In genomic region chr2:109242654-109243331, GRCh38 we compare ENCODE assay signal across 9 cellular contexts.
DNase-seq lines count a peak whose midpoint lies in the region; ATAC-seq, FAIRE-seq and TF ChIP-seq lines count a peak whose summit lies in the region.
"Had no signal": no experiment of that assay in that cellular context is flagged by ENCODE, and none has a peak within 500 bp of the region (broad histone marks: within the 10 kb centered on the region; RNA-seq: fewer than 3 reads in every experiment).

No MANE protein-coding gene starts in this region.

- no peaks in the 10 kb centered on the region for H3K36me3 ChIP-seq in smooth muscle cell (ENCODE audit: low read depth)
- H3K36me3 ChIP-seq: cardiac muscle cell had no signal

- H3K4me2 ChIP-seq in smooth muscle cell = peak overlapping the region; percentile 61

- H3K27ac ChIP-seq in right cardiac atrium (ENCODE audit: low read length) (peak overlapping the region; percentile 98), smooth muscle cell (ENCODE audit: low read depth) (peak overlapping the region; percentile 76)
- H3K27ac ChIP-seq: cardiac muscle cell had no signal

- no peak overlapping the region for H3K4me3 ChIP-seq in astrocyte of the cerebellum (ENCODE audit: low read depth, low read length)
- H3K4me3 ChIP-seq in right cardiac atrium (ENCODE audit: low read length) = no peak overlapping the region
- no peak overlapping the region for H3K4me3 ChIP-seq in smooth muscle cell
- H3K4me3 ChIP-seq: cardiac muscle cell had no signal

- 26% methylated on average over 12 of the region's 12 CpGs for WGBS in right cardiac atrium
- WGBS in smooth muscle cell (ENCODE audit: low lambda C conversion rate) = 62% methylated on average over 12 of the region's 12 CpGs

- no peak overlapping the region for H2AFZ ChIP-seq in smooth muscle cell (ENCODE audit: low read depth)

- peaks cover 36% of the 10 kb centered on the region for H4K20me1 ChIP-seq in smooth muscle cell (ENCODE audit: low read depth)

- FAIRE-seq in H54 (lab: Jason Lieb, UNC) = no peak

- peak; percentile 66 to 81 for ATAC-seq in right cardiac atrium
- ATAC-seq in GM18873 (IDR thresholded peaks at IDR 0.05; ENCODE audit: low FRiP score, unreplicated experiment) = no peak
- no peak for ATAC-seq in GM18511 (IDR thresholded peaks at IDR 0.05; ENCODE audit: unreplicated experiment)

- H3K79me2 ChIP-seq in smooth muscle cell (ENCODE audit: low read depth) = peaks cover 29% of the 10 kb centered on the region

- H3K9me3 ChIP-seq in right cardiac atrium (ENCODE audit: control insufficient read depth, low read length) (no peaks in the 10 kb centered on the region), smooth muscle cell (replicated peaks; ENCODE audit: low read depth) (no peaks in the 10 kb centered on the region)

- H3K27me3 ChIP-seq in right cardiac atrium (ENCODE audit: control insufficient read depth, insufficient read depth) = no peaks in the 10 kb centered on the region
- no peaks in the 10 kb centered on the region for H3K27me3 ChIP-seq in smooth muscle cell (ENCODE audit: low read depth)
- H3K27me3 ChIP-seq: cardiac muscle cell had no signal

- TF ChIP-seq POLR2A in H54 (IDR thresholded peaks at IDR 0.05; ENCODE audit: low read depth, low read length) = no peak

- DNase-seq in H54 (ENCODE audit: insufficient read length, low spot score) (peak; percentile 21), astrocyte of the cerebellum (ENCODE audit: low read depth) (peak; percentile 75), right cardiac atrium (peak; percentile 58 to 85 (median 65)), smooth muscle cell (lab: John Stamatoyannopoulos, UW; ENCODE audit: unreplicated experiment) (no peak), NCI-H1436 (lab: John Stamatoyannopoulos, UW) (no peak), HUDEP-2 (lab: John Stamatoyannopoulos, UW; ENCODE audit: unreplicated experiment in 76 of 76) (no peak)

- intact Hi-C loops in right cardiac atrium (cut with DNase I) = loop anchor here in 1 of 4 donors (10.0 kb wide), 1 partner anchor 82 kb away; no protein-coding TSS in a partner anchor

- TF ChIP-seq CTCF in astrocyte of the cerebellum (IDR thresholded peaks at IDR 0.05; ENCODE audit: low read depth, low read length, missing control alignments) (no peak), smooth muscle cell (IDR thresholded peaks at IDR 0.05; ENCODE audit: borderline replicate concordance, insufficient read depth, poor library complexity, severe bottlenecking) (no peak)

- in situ Hi-C loops in astrocyte of the cerebellum (cut with HindIII; ENCODE audit: low sequenced_read_pairs) = loop anchor here (5.0 kb wide), 3 partner anchors 45 to 105 kb away; no protein-coding TSS in a partner anchor

- no peaks in the 10 kb centered on the region for H3F3A ChIP-seq in smooth muscle cell (ENCODE audit: low read depth)

- H3K4me1 ChIP-seq in right cardiac atrium (ENCODE audit: control insufficient read depth, insufficient read depth, low read length) = peaks cover 52% of the 10 kb centered on the region
- no peaks in the 10 kb centered on the region for H3K4me1 ChIP-seq in smooth muscle cell (ENCODE audit: low read depth)

- peak overlapping the region; percentile 51 for H3K9ac ChIP-seq in smooth muscle cell (ENCODE audit: low read depth)

Comparison
In these comparisons a context has a peak if more than half of its experiments do, and no peak if none do; other contexts are left out.
1. DNase-seq: peak in H54 (single experiment), astrocyte of the cerebellum (single experiment) and right cardiac atrium (3 of 3); none in smooth muscle cell (single experiment), NCI-H1436 (single experiment) and HUDEP-2 (0 of 76).
2. ATAC-seq: peak in right cardiac atrium (2 of 2); none in GM18873 (single experiment) and GM18511 (single experiment).